In the genomic region with DNA sequence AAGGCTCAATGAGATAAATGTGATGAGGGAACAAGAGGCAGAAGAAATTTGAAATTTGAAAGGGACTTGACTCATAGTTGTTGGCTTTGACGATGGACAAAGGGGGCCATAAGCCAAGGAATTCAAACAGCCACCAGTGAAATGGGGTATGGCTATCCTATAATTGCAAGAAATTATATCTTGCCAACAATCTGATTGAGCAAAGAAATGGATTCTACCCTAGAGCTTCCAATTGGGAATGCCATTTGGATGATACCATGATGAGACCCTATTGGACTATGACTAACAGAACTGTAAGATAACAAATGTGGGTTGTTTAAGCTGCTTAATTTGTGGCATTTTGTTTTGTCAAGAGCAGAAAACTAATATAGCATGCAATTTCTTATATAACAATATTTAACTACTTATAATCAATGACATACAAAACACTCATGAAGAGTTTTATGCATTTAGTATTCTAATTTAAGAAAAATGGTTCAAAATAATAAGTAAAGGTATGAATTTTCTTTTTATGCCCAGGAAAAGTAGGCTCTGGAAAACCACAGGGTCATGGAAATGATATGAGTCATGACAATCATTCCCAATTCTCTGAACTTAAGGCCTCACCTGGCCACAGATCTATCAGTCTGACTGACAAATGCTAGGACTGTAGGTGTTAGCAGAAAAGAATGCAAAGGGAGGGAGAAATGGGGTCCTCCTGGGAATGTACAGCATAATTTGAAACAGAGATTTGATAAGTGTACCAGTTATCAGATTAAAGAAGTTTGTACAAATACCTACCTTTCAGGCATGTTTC, we compare ENCODE assay signal across 1 cellular context.
TF ChIP-seq lines count a peak whose summit lies in the region.

No MANE protein-coding gene starts in this region.

TF ChIP-seq in GM12878, 131 proteins besides CTCF, POLR2A, EP300 and RAD21:
- TF ChIP-seq SREBF2 (IDR thresholded peaks at IDR 0.05; ENCODE audit: low read length) (no peak), BACH1 (IDR thresholded peaks at IDR 0.05; ENCODE audit: borderline replicate concordance) (no peak), ZSCAN29 (IDR thresholded peaks at IDR 0.05) (no peak), SMAD5 (IDR thresholded peaks at IDR 0.05; ENCODE audit: low read depth) (no peak), CREB1 (IDR thresholded peaks at IDR 0.05; ENCODE audit: low read depth) (no peak), CBFB (IDR thresholded peaks at IDR 0.05; ENCODE audit: low read depth) (no peak), FOXK2 (IDR thresholded peaks at IDR 0.05) (no peak), ASH2L (IDR thresholded peaks at IDR 0.05; ENCODE audit: borderline replicate concordance, low read depth) (no peak)
- TF ChIP-seq, protein P1, sequence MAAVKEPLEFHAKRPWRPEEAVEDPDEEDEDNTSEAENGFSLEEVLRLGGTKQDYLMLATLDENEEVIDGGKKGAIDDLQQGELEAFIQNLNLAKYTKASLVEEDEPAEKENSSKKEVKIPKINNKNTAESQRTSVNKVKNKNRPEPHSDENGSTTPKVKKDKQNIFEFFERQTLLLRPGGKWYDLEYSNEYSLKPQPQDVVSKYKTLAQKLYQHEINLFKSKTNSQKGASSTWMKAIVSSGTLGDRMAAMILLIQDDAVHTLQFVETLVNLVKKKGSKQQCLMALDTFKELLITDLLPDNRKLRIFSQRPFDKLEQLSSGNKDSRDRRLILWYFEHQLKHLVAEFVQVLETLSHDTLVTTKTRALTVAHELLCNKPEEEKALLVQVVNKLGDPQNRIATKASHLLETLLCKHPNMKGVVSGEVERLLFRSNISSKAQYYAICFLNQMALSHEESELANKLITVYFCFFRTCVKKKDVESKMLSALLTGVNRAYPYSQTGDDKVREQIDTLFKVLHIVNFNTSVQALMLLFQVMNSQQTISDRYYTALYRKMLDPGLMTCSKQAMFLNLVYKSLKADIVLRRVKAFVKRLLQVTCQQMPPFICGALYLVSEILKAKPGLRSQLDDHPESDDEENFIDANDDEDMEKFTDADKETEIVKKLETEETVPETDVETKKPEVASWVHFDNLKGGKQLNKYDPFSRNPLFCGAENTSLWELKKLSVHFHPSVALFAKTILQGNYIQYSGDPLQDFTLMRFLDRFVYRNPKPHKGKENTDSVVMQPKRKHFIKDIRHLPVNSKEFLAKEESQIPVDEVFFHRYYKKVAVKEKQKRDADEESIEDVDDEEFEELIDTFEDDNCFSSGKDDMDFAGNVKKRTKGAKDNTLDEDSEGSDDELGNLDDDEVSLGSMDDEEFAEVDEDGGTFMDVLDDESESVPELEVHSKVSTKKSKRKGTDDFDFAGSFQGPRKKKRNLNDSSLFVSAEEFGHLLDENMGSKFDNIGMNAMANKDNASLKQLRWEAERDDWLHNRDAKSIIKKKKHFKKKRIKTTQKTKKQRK (IDR thresholded peaks at IDR 0.05; ENCODE audit: low read depth, low read length): no peak
- TF ChIP-seq, protein P2, sequence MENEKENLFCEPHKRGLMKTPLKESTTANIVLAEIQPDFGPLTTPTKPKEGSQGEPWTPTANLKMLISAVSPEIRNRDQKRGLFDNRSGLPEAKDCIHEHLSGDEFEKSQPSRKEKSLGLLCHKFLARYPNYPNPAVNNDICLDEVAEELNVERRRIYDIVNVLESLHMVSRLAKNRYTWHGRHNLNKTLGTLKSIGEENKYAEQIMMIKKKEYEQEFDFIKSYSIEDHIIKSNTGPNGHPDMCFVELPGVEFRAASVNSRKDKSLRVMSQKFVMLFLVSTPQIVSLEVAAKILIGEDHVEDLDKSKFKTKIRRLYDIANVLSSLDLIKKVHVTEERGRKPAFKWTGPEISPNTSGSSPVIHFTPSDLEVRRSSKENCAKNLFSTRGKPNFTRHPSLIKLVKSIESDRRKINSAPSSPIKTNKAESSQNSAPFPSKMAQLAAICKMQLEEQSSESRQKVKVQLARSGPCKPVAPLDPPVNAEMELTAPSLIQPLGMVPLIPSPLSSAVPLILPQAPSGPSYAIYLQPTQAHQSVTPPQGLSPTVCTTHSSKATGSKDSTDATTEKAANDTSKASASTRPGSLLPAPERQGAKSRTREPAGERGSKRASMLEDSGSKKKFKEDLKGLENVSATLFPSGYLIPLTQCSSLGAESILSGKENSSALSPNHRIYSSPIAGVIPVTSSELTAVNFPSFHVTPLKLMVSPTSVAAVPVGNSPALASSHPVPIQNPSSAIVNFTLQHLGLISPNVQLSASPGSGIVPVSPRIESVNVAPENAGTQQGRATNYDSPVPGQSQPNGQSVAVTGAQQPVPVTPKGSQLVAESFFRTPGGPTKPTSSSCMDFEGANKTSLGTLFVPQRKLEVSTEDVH (IDR thresholded peaks at IDR 0.05; ENCODE audit: low read depth, partially characterized antibody): no peak
- TF ChIP-seq, protein P3, sequence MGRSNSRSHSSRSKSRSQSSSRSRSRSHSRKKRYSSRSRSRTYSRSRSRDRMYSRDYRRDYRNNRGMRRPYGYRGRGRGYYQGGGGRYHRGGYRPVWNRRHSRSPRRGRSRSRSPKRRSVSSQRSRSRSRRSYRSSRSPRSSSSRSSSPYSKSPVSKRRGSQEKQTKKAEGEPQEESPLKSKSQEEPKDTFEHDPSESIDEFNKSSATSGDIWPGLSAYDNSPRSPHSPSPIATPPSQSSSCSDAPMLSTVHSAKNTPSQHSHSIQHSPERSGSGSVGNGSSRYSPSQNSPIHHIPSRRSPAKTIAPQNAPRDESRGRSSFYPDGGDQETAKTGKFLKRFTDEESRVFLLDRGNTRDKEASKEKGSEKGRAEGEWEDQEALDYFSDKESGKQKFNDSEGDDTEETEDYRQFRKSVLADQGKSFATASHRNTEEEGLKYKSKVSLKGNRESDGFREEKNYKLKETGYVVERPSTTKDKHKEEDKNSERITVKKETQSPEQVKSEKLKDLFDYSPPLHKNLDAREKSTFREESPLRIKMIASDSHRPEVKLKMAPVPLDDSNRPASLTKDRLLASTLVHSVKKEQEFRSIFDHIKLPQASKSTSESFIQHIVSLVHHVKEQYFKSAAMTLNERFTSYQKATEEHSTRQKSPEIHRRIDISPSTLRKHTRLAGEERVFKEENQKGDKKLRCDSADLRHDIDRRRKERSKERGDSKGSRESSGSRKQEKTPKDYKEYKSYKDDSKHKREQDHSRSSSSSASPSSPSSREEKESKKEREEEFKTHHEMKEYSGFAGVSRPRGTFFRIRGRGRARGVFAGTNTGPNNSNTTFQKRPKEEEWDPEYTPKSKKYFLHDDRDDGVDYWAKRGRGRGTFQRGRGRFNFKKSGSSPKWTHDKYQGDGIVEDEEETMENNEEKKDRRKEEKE (IDR thresholded peaks at IDR 0.05): no peak
